8 cellular contexts compared by ENCODE assay signal in the genomic region with DNA sequence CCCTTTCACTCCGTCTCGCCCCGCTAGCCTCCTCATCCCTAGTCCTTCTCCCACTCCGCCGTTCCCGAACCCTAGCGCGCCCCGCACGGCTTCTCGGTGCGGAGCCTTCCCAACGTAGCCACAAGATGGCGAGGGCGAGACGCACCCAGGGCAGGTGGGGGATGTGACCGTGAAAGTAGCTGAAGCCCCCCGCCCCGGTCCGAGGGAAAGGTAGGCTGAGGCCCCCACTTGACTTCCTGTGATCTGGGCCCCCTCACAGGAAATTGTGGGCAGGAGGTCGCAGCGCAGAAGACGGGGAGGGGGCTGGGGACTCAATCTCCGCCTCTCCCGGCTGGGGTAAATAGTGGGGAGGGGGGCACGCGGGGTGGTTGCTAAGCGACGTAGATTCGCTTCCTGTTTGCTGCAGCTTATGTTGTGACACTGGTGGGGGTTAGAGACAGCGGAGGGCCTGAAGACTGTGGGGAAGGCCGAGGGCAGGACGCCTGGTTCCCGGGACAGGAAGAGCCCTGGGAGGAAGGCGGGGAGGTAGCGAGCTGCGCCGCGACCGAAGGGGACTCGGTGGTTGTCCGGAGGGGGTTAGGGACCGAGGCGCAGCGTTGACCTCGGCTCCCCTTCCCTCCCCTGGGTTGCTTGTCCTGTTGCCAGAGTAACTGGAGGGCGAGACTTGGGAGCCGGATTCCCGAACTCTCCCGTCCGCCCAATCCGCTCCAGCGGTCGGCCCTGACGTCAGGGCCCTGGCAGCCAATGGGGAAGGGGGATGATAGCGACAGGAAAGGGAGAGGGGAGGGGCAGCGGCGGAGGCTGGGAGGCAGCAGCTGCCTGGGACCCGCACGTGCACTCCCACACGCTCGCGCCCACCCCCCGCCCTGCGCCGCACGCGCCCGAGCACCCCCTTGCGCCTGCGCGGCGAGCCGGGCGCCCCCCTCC. TPM values are rescaled to one million over a fixed set of nuclear protein-coding genes. Genes with fewer than 3 reads are reported as not detected.
DNase-seq lines count a peak whose midpoint lies in the region; ATAC-seq and TF ChIP-seq lines count a peak whose summit lies in the region.

No MANE protein-coding gene starts in this region.

- peak overlapping the region; percentile 90 for H3K27ac ChIP-seq in OCI-LY3 (ENCODE audit: low read length)

- peaks cover 32% of the 10 kb centered on the region for H3K4me1 ChIP-seq in OCI-LY3 (ENCODE audit: low read length)

- H3K36me3 Mint-ChIP-seq in IgD-negative memory B cell, result no peaks in the 10 kb centered on the region
- H3K36me3 Mint-ChIP-seq in endothelial cell (ENCODE audit: low read depth, unreplicated experiment), result peaks cover 2% of the 10 kb centered on the region
- no peaks in the 10 kb centered on the region for H3K36me3 Mint-ChIP-seq in mesothelial cell of epicardium

- peaks cover 40% of the 10 kb centered on the region for H3K79me2 ChIP-seq in OCI-LY3 (ENCODE audit: low read length)

- no peaks in the 10 kb centered on the region for H3K9me3 ChIP-seq in OCI-LY3 (ENCODE audit: insufficient read depth, low read length)

- ATAC-seq in GM21515 (IDR thresholded peaks at IDR 0.05; ENCODE audit: unreplicated experiment), result peak; percentile 40

- peak; percentile 82 for DNase-seq in COR-L47 (lab: John Stamatoyannopoulos, UW)
- peak; percentile 76 for DNase-seq in activated T-cell treated with anti-CD3 and anti-CD28 coated beads for 1 hour (ENCODE audit: low read depth)
- DNase-seq in endothelial cell (ENCODE audit: low spot score), result peak; percentile 96
- DNase-seq in mesothelial cell of epicardium (ENCODE audit: low spot score in 2 of 2, unreplicated experiment in 2 of 2), result peak; percentile 91 to 98
- DNase-seq in stimulated activated CD8-positive, alpha-beta memory T cell treated with anti-CD3 and anti-CD28 coated beads, Interleukin-15, amount 100 ng/mL, for 24 hours (ENCODE audit: low read depth), result peak; percentile 56

- no peaks in the 10 kb centered on the region for H3K27me3 ChIP-seq in OCI-LY3 (ENCODE audit: low read depth, low read length)

- peaks cover 11% of the 10 kb centered on the region for H3K27me3 Mint-ChIP-seq in IgD-negative memory B cell
- H3K27me3 Mint-ChIP-seq in endothelial cell (ENCODE audit: unreplicated experiment), result peaks cover 41% of the 10 kb centered on the region
- peaks cover 18% of the 10 kb centered on the region for H3K27me3 Mint-ChIP-seq in mesothelial cell of epicardium (ENCODE audit: low read depth)

- H3K4me2 ChIP-seq in OCI-LY3 (ENCODE audit: low read length), result peak overlapping the region; percentile 96

- H3K36me3 ChIP-seq in OCI-LY3 (replicated peaks; ENCODE audit: low read depth, low read length), result no peaks in the 10 kb centered on the region

- H3K9ac ChIP-seq in OCI-LY3 (ENCODE audit: low read length), result peak overlapping the region; percentile 96

- H4K20me1 ChIP-seq in OCI-LY3 (ENCODE audit: insufficient read depth, low read length), result peaks cover 18% of the 10 kb centered on the region

- peak overlapping the region; percentile 99 to 100 (median 99) for H3K27ac Mint-ChIP-seq in IgD-negative memory B cell
- peak overlapping the region; percentile 99 for H3K27ac Mint-ChIP-seq in endothelial cell (ENCODE audit: unreplicated experiment)
- peak overlapping the region; percentile 100 for H3K27ac Mint-ChIP-seq in mesothelial cell of epicardium

- no peak overlapping the region for H2AFZ ChIP-seq in OCI-LY3 (ENCODE audit: low read depth, low read length)

- H3K4me1 Mint-ChIP-seq in IgD-negative memory B cell, result peaks cover 21 to 37% (median 34%) of the 10 kb centered on the region in 3 donors
- peaks cover 42% of the 10 kb centered on the region for H3K4me1 Mint-ChIP-seq in endothelial cell (ENCODE audit: unreplicated experiment)
- H3K4me1 Mint-ChIP-seq in mesothelial cell of epicardium, result peaks cover 42% of the 10 kb centered on the region

- peak overlapping the region; percentile 97 for H3K4me3 ChIP-seq in OCI-LY3 (ENCODE audit: low read length)

- peak overlapping the region; percentile 93 to 100 (median 97) for H3K4me3 Mint-ChIP-seq in IgD-negative memory B cell
- H3K4me3 Mint-ChIP-seq in endothelial cell (ENCODE audit: unreplicated experiment), result peak overlapping the region; percentile 92
- peak overlapping the region; percentile 96 for H3K4me3 Mint-ChIP-seq in mesothelial cell of epicardium

- no peaks in the 10 kb centered on the region for H3K9me3 Mint-ChIP-seq in IgD-negative memory B cell
- no peaks in the 10 kb centered on the region for H3K9me3 Mint-ChIP-seq in endothelial cell (ENCODE audit: unreplicated experiment)
- no peaks in the 10 kb centered on the region for H3K9me3 Mint-ChIP-seq in mesothelial cell of epicardium

- peak; percentile 72 for TF ChIP-seq CTCF in OCI-LY3 (IDR thresholded peaks at IDR 0.05; ENCODE audit: low read depth, low read length)
- peak; percentile 67 for TF ChIP-seq CTCF in endothelial cell (IDR thresholded peaks at IDR 0.05; ENCODE audit: unreplicated experiment)
- peak; percentile 68 for TF ChIP-seq CTCF in mesothelial cell of epicardium (IDR thresholded peaks at IDR 0.05; ENCODE audit: unreplicated experiment)

RNA-seq across cellular contexts. Expression of a gene that starts 1.1 kb away (rescaled TPM):
- 1.9 TPM for polyA plus RNA-seq in IgD-negative memory B cell
- total RNA-seq in endothelial cell (ENCODE audit: unreplicated experiment), result 47.4 TPM
- total RNA-seq in mesothelial cell of epicardium, result 88.4 to 96.3 TPM (median 94.4 TPM) in 3 replicates

RNA-seq across cellular contexts. Expression of a gene that starts 19.7 kb away (rescaled TPM):
- not detected for polyA plus RNA-seq in IgD-negative memory B cell
- 13.6 TPM for total RNA-seq in endothelial cell (ENCODE audit: unreplicated experiment)
- total RNA-seq in mesothelial cell of epicardium, result 12.3 to 15.4 TPM (median 15.2 TPM) in 3 replicates

RNA-seq across cellular contexts. Expression of a gene that starts 22.2 kb away (rescaled TPM):
- polyA plus RNA-seq in IgD-negative memory B cell, result 170 TPM
- total RNA-seq in endothelial cell (ENCODE audit: unreplicated experiment) (97.9 TPM), mesothelial cell of epicardium (63.9 to 67.2 TPM (median 66.4 TPM) in 3 replicates)

RNA-seq across cellular contexts. Expression of a gene that starts 22.6 kb away (rescaled TPM):
- 8.0 TPM for polyA plus RNA-seq in IgD-negative memory B cell
- total RNA-seq in endothelial cell (ENCODE audit: unreplicated experiment), result 6.4 TPM
- total RNA-seq in mesothelial cell of epicardium, result 12.5 to 13.0 TPM (median 13.0 TPM) in 3 replicates

RNA-seq across cellular contexts. Expression of a gene that starts 53.4 kb away (rescaled TPM):
- polyA plus RNA-seq in IgD-negative memory B cell, result 2.4 TPM
- total RNA-seq in endothelial cell (ENCODE audit: unreplicated experiment) (133 TPM), mesothelial cell of epicardium (333 to 339 TPM (median 337 TPM) in 3 replicates)

Comparison
In these comparisons a context has a peak if more than half of its experiments do, and no peak if none do; other contexts are left out.
1. Peak in every context shown above with its lines: DNase-seq, ATAC-seq, H3K4me3 ChIP-seq and H3K27ac ChIP-seq.